ENCODE assay signal across 8 cellular contexts in genomic region chr18:54775686-54776085, GRCh38. TPM values are rescaled to one million over a fixed set of nuclear protein-coding genes. Genes with fewer than 3 reads are reported as not detected.
DNase-seq lines count a peak whose midpoint lies in the region; ATAC-seq and TF ChIP-seq lines count a peak whose summit lies in the region.
"Had no signal": no experiment of that assay in that cellular context is flagged by ENCODE, and none has a peak within 500 bp of the region (broad histone marks: within the 10 kb centered on the region; RNA-seq: fewer than 3 reads in every experiment).

No MANE protein-coding gene starts in this region.

- DNase-seq in HCT116 (ENCODE audit: low read depth, low spot score) (peak; percentile 64), SW 1271 (lab: John Stamatoyannopoulos, UW) (peak; percentile 54 to 79), fibroblast of pulmonary artery (ENCODE audit: low read depth) (peak; percentile 93), stromal cell of bone marrow (ENCODE audit: low read depth) (peak; percentile 64)
- no peak for DNase-seq in effector CD8-positive, alpha-beta T cell (lab: John Stamatoyannopoulos, UW)
- DNase-seq: NK-92 treated with Interleukin-12 subunit alpha and Interleukin-12 subunit beta, amount 100 ng/mL, for 24 hours had no signal

- peak; percentile 84 for ATAC-seq in HCT116
- no peak for ATAC-seq in GM19452 (IDR thresholded peaks at IDR 0.05; ENCODE audit: unreplicated experiment)
- ATAC-seq in stimulated activated memory B cell treated with anti-CD40 and anti-IgM and Interleukin-4, amounts not matched to agents 10 μg/mL and 1 μg/mL and 100 μg/mL, for 72 hours, result no peak

- no peaks in the 10 kb centered on the region for H3K79me2 ChIP-seq in HCT116 (ENCODE audit: insufficient read depth, low read length)

- BruUV-seq in HCT116 (replicated peaks; lab: Mats Ljungman, UMichigan), result no TSS peak

- H3K9me3 ChIP-seq in HCT116 (ENCODE audit: control insufficient read depth in 1 of 2, insufficient read depth in 1 of 2, low read depth in 1 of 2, low read length in 2 of 2), result no peaks in the 10 kb centered on the region

- peak overlapping the region; percentile 65 for H3K4me2 ChIP-seq in HCT116 (ENCODE audit: low read length)

- no peaks in the 10 kb centered on the region for H3K36me3 ChIP-seq in HCT116 (ENCODE audit: control insufficient read depth in 1 of 2, insufficient read depth in 2 of 2, low read length in 2 of 2)

- POLR2A ChIA-PET in HCT116 (lab: Charles Lee), result interaction anchor here (1.1 kb wide), 1 partner anchor 11 kb away, joined by 3 read pairs; no protein-coding TSS in a partner anchor

- H3K27ac Mint-ChIP-seq in stimulated activated memory B cell treated with anti-CD40 and anti-IgM and Interleukin-4, amounts not matched to agents 10 μg/mL and 1 μg/mL and 100 μg/mL, for 72 hours, result no peak overlapping the region

- no peaks in the 10 kb centered on the region for H3K9me2 ChIP-seq in HCT116 (ENCODE audit: insufficient read depth)

- H3K36me3 Mint-ChIP-seq in stimulated activated memory B cell treated with anti-CD40 and anti-IgM and Interleukin-4, amounts not matched to agents 10 μg/mL and 1 μg/mL and 100 μg/mL, for 72 hours, result no peaks in the 10 kb centered on the region

- CTCF ChIA-PET in HCT116 (lab: Charles Lee), result no interaction called here

- peaks cover 16 to 38% of the 10 kb centered on the region in 2 experiments for H3K4me1 ChIP-seq in HCT116 (ENCODE audit: control insufficient read depth in 1 of 2, insufficient read depth in 2 of 2, low read length in 2 of 2)

- H3K27me3 Mint-ChIP-seq in stimulated activated memory B cell treated with anti-CD40 and anti-IgM and Interleukin-4, amounts not matched to agents 10 μg/mL and 1 μg/mL and 100 μg/mL, for 72 hours, result no peaks in the 10 kb centered on the region

- TF ChIP-seq POLR2A in HCT116 (IDR thresholded peaks at IDR 0.05; ENCODE audit: borderline replicate concordance, extremely low read depth, insufficient read depth, insufficient read length), result no peak

- RAD21 ChIA-PET in HCT116 (lab: Charles Lee; ENCODE audit: low non-redundant PET in 1 of 2, low total read pairs in 2 of 2, uncharacterized antibody in 2 of 2, unreplicated experiment in 2 of 2), result interaction anchor here in 1 of 2 experiments (0.6 kb wide), 1 partner anchor 208 kb away, joined by 3 read pairs; no protein-coding TSS in a partner anchor

- H3K4me1 Mint-ChIP-seq in stimulated activated memory B cell treated with anti-CD40 and anti-IgM and Interleukin-4, amounts not matched to agents 10 μg/mL and 1 μg/mL and 100 μg/mL, for 72 hours, result no peaks in the 10 kb centered on the region

- no peaks in the 10 kb centered on the region for H3K27me3 ChIP-seq in HCT116 (ENCODE audit: insufficient read depth, low read length)

- H3K9me3 Mint-ChIP-seq in stimulated activated memory B cell treated with anti-CD40 and anti-IgM and Interleukin-4, amounts not matched to agents 10 μg/mL and 1 μg/mL and 100 μg/mL, for 72 hours, result peaks cover 8% of the 10 kb centered on the region

- peak overlapping the region; percentile 72 for H2AFZ ChIP-seq in HCT116 (ENCODE audit: low read depth, low read length, poor library complexity, severe bottlenecking)

- intact Hi-C loops in HCT116 (cut with micrococcal nuclease), result loop anchor here (2.0 to 5.0 kb wide), 3 partner anchors 53 to 187 kb away; partner anchors contain the start of gene RAB27B

- no peak overlapping the region for H3K4me3 Mint-ChIP-seq in stimulated activated memory B cell treated with anti-CD40 and anti-IgM and Interleukin-4, amounts not matched to agents 10 μg/mL and 1 μg/mL and 100 μg/mL, for 72 hours

- peak overlapping the region; percentile 69 for H3K27ac ChIP-seq in HCT116 (ENCODE audit: low read depth, low read length)

- no peaks in the 10 kb centered on the region for H4K20me1 ChIP-seq in HCT116 (ENCODE audit: insufficient read depth)

- H3K9ac ChIP-seq in HCT116 (ENCODE audit: low read length), result peak overlapping the region; percentile 51

- peak overlapping the region in 1 of 2 experiments; percentile 25; a peak in 2 of 4 replicates for H3K4me3 ChIP-seq in HCT116 (replicated peaks in 1 of 2; ENCODE audit: low read depth in 1 of 2, low read length in 2 of 2)
- H3K4me3 ChIP-seq in fibroblast of pulmonary artery (replicated peaks; ENCODE audit: low read depth, low read length), result no peak overlapping the region

- TF ChIP-seq CTCF in HCT116 (IDR thresholded peaks at IDR 0.05 in 2 of 3, conservative IDR thresholded peaks at IDR 0.05 in 1 of 3; ENCODE audit: borderline replicate concordance in 1 of 3, insufficient read depth in 1 of 3, low read depth in 2 of 3, low read length in 2 of 3) (peak in 2 of 3 experiments; percentile 61 to 67; a peak in 4 of 6 replicates), fibroblast of pulmonary artery (IDR thresholded peaks at IDR 0.05; ENCODE audit: low read length, missing control alignments) (peak; percentile 59)

- peak; percentile 48 for TF ChIP-seq RAD21 in HCT116 (IDR thresholded peaks at IDR 0.05; ENCODE audit: low read depth)

TF ChIP-seq in HCT116, 20 proteins besides CTCF, POLR2A, EP300 and RAD21:
- TF ChIP-seq ELF1 (IDR thresholded peaks at IDR 0.05; ENCODE audit: borderline replicate concordance, low read depth) (0 out of 2 replicates have a peak, but pooled peaks have one; percentile 28), CBX3 (IDR thresholded peaks at IDR 0.05; ENCODE audit: low read depth) (no peak), FOSL1 (IDR thresholded peaks at IDR 0.05; ENCODE audit: low read depth) (no peak), CEBPB (IDR thresholded peaks at IDR 0.05; ENCODE audit: low read depth) (0 out of 2 replicates have a peak, but pooled peaks have one; percentile 18), JUND (IDR thresholded peaks at IDR 0.05) (no peak)
TF ChIP-seq in HCT116: peak in this region for 2.

RNA-seq across cellular contexts. Expression of gene RAB27B, which starts 52.6 kb away (rescaled TPM):
- 2.2 TPM for total RNA-seq in HCT116 (2021; ENCODE audit: unreplicated experiment)
- 0.87 and 0.96 TPM in 2 replicates for polyA plus RNA-seq in HCT116 (2012)
